In the genomic region with DNA sequence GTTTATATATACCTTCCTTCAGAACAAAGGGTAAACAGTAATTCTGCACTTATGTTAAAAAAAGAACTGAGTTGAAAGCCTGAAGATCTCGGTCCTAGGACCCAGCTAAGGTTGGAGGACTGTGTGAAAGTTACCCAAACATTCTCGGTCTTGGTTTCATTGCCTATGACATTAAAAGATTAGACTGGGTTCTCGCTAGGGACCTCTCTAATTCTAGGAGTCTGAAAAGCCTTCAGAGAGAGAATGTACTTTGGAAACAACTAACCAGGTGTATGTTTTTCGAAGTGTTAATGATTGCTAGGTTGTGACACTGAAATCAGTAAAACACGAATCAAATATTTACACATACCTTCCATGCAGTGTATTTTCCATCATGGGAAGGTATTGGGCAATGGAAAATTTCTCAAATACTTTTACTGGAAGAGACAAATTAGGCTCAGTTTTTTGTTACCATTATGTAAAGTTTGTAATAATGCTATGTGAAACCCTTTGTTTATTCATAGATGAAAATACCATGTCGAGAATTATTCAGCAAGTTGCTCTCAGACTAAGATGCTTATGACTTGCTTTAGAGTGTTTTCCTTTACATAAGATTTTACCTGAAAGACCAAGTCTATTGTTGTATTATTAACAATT, we compare ENCODE assay signal across 12 cellular contexts.
A peak's percentile ranks its signal among the peaks of the same experiment; 100 is the strongest.
DNase-seq lines count a peak whose midpoint lies in the region; ATAC-seq and TF ChIP-seq lines count a peak whose summit lies in the region.
"Had no signal": no experiment of that assay in that cellular context is flagged by ENCODE, and none has a peak within 500 bp of the region (broad histone marks: within the 10 kb centered on the region; RNA-seq: fewer than 3 reads in every experiment).

No MANE protein-coding gene starts in this region.

- no peak overlapping the region for H3K4me3 ChIP-seq in SK-N-SH (ENCODE audit: low read depth in 2 of 2, low read length in 1 of 2)

- no peaks in the 10 kb centered on the region for H3K79me2 ChIP-seq in SK-N-SH (ENCODE audit: insufficient read depth)

- H3K4me2 ChIP-seq in SK-N-SH: no peak overlapping the region

- POLR2A ChIA-PET in SK-N-SH (lab: Yijun Ruan, JAX): no interaction called here

- H3K9me2 ChIP-seq in SK-N-SH: no peaks in the 10 kb centered on the region

- no peak for TF ChIP-seq EP300 in SK-N-SH (IDR thresholded peaks at IDR 0.05; ENCODE audit: borderline replicate concordance in 1 of 2, low read depth in 1 of 2, low read length in 1 of 2)

- no peaks in the 10 kb centered on the region for H3F3A ChIP-seq in SK-N-SH (replicated peaks; ENCODE audit: insufficient read depth)

- 22% methylated on average over 6 of the region's 6 CpGs for WGBS in SK-N-SH (ENCODE audit: low lambda C conversion rate)

- DNase-seq in SK-N-SH (no peak), fibroblast of gingiva (ENCODE audit: low read depth) (peak; percentile 4), NCI-H2107 treated with DMSO at 0.1 percent for 48 hours (lab: John Stamatoyannopoulos, UW; ENCODE audit: unreplicated experiment) (no peak), amniotic stem cell (lab: John Stamatoyannopoulos, UW) (no peak)
- no peak for DNase-seq in effector CD4-positive, alpha-beta T cell
- DNase-seq in central memory CD4-positive, alpha-beta T cell: no peak
- DNase-seq: anterior cingulate cortex, DMS 273 treated with DMSO at 0.1 percent for 48 hours, NCI-H510A treated with DMSO at 0.1 percent for 48 hours had no signal

- H3K27ac ChIP-seq in SK-N-SH (ENCODE audit: low read depth in 2 of 2, low read length in 1 of 2): no peak overlapping the region

- TF ChIP-seq CTCF in SK-N-SH (IDR thresholded peaks at IDR 0.05): no peak

- H3K9me3 ChIP-seq in SK-N-SH: no peaks in the 10 kb centered on the region

- no peak overlapping the region for H3K9ac ChIP-seq in SK-N-SH

- no peaks in the 10 kb centered on the region for H3K36me3 ChIP-seq in SK-N-SH (replicated peaks in 1 of 2; ENCODE audit: control insufficient read depth in 1 of 2, insufficient read depth in 2 of 2, low read length in 1 of 2)

- CTCF ChIA-PET in SK-N-SH (lab: Yijun Ruan, JAX): no interaction called here

- ATAC-seq in SK-N-SH treated with all-trans-retinoic acid at 6 μM for 48 hours (no peak), HG03045 (IDR thresholded peaks at IDR 0.05; ENCODE audit: unreplicated experiment) (peak; percentile 55)
- ATAC-seq: Right ventricle myocardium inferior had no signal

- H4K20me1 ChIP-seq in SK-N-SH (ENCODE audit: insufficient read depth): no peaks in the 10 kb centered on the region

- peak overlapping the region; percentile 27; the same call in 1 of the 2 replicates for H2AFZ ChIP-seq in SK-N-SH (ENCODE audit: low read depth)

- no peaks in the 10 kb centered on the region for H3K27me3 ChIP-seq in SK-N-SH (ENCODE audit: insufficient read depth)

- no peaks in the 10 kb centered on the region for H3K4me1 ChIP-seq in SK-N-SH (ENCODE audit: control insufficient read depth in 1 of 2, insufficient read depth in 2 of 2, low read depth in 1 of 2, low read length in 1 of 2)

- TF ChIP-seq RAD21 in SK-N-SH (IDR thresholded peaks at IDR 0.05; ENCODE audit: low read length): no peak

TF ChIP-seq in SK-N-SH, 30 proteins besides CTCF, POLR2A, EP300 and RAD21:
- TF ChIP-seq ELF1 (IDR thresholded peaks at IDR 0.05) (no peak), TEAD4 (IDR thresholded peaks at IDR 0.05; ENCODE audit: borderline replicate concordance, insufficient read depth) (no peak), CHD2 (IDR thresholded peaks at IDR 0.05; ENCODE audit: low read length, partially characterized antibody) (no peak)
- TF ChIP-seq, protein P1, sequence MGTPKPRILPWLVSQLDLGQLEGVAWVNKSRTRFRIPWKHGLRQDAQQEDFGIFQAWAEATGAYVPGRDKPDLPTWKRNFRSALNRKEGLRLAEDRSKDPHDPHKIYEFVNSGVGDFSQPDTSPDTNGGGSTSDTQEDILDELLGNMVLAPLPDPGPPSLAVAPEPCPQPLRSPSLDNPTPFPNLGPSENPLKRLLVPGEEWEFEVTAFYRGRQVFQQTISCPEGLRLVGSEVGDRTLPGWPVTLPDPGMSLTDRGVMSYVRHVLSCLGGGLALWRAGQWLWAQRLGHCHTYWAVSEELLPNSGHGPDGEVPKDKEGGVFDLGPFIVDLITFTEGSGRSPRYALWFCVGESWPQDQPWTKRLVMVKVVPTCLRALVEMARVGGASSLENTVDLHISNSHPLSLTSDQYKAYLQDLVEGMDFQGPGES (IDR thresholded peaks at IDR 0.05; ENCODE audit: low read depth, low read length): no peak
- TF ChIP-seq, protein P2, sequence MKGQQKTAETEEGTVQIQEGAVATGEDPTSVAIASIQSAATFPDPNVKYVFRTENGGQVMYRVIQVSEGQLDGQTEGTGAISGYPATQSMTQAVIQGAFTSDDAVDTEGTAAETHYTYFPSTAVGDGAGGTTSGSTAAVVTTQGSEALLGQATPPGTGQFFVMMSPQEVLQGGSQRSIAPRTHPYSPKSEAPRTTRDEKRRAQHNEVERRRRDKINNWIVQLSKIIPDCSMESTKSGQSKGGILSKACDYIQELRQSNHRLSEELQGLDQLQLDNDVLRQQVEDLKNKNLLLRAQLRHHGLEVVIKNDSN (IDR thresholded peaks at IDR 0.05; ENCODE audit: borderline replicate concordance, low read depth): no peak

TF ChIP-seq in SK-N-SH treated with all-trans-retinoic acid at 6 μM for 48 hours, 23 proteins besides CTCF, POLR2A, EP300 and RAD21:
- TF ChIP-seq, protein P3, sequence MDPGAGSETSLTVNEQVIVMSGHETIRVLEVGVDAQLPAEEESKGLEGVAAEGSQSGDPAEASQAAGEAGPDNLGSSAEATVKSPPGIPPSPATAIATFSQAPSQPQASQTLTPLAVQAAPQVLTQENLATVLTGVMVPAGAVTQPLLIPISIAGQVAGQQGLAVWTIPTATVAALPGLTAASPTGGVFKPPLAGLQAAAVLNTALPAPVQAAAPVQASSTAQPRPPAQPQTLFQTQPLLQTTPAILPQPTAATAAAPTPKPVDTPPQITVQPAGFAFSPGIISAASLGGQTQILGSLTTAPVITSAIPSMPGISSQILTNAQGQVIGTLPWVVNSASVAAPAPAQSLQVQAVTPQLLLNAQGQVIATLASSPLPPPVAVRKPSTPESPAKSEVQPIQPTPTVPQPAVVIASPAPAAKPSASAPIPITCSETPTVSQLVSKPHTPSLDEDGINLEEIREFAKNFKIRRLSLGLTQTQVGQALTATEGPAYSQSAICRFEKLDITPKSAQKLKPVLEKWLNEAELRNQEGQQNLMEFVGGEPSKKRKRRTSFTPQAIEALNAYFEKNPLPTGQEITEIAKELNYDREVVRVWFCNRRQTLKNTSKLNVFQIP (CRISPR knock-in tag; IDR thresholded peaks at IDR 0.05; ENCODE audit: borderline replicate concordance, low read depth): no peak
- no peak for TF ChIP-seq ZNF70 (CRISPR knock-in tag; IDR thresholded peaks at IDR 0.05)
- TF ChIP-seq TCF4 (CRISPR knock-in tag; IDR thresholded peaks at IDR 0.05; ENCODE audit: borderline replicate concordance): no peak
- no peak for TF ChIP-seq OSR1 (CRISPR knock-in tag; IDR thresholded peaks at IDR 0.05)
